8 cellular contexts compared by ENCODE assay signal in the genomic region with DNA sequence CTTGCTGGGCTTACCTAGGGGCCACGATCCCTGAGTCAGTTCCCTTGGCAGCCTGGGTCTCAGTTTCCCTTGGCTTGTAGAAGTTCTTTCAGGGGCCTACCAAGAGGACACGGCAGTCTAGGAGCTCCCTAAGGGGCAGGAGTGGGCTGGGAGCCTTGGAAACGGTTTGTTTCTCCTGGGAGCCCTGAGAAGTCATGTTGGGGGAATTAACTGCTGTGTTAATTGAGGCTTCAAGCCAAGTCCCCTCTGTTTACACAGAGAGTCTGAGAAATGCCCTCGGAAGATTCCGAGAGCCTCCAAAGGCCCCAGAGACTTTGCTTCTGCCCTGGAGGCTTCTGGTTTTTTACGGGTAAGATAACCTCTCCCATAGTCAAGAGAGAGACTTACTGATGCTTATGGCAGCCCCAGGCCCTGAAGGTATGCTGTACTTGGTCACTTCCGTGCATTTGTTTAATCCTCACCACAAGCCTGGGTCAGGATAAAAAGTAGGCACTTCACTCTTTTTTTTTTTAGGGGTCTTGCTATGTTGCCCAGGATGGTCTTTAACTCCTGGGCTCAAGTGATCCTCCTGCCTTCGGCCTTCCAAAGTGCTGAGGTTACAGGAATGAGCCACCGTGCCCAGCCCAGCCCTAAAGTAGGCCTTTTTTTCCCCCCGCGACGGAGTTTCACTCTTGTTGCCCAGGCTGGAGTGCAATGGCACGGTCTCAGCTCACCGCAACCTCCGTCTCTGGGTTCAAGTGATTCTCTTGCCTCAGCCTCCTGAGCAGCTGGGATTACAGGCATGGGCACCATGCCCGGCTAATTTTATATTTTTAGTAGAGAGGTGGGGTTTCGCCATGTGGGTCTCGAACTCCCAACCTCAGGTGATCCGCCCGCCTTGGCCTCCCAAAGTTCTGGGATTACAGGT. TPM values are rescaled to one million over a fixed set of nuclear protein-coding genes. Genes with fewer than 3 reads are reported as not detected.
DNase-seq lines count a peak whose midpoint lies in the region; ATAC-seq and TF ChIP-seq lines count a peak whose summit lies in the region.

No MANE protein-coding gene starts in this region.

- no peaks in the 10 kb centered on the region for H3K27me3 ChIP-seq in fibroblast of lung (ENCODE audit: control insufficient read depth, insufficient read depth, low read length)
- H3K27me3 ChIP-seq in rectal smooth muscle tissue (ENCODE audit: control insufficient read depth, insufficient read depth, low read length) = no peaks in the 10 kb centered on the region

- H3K36me3 ChIP-seq in fibroblast of lung (ENCODE audit: control insufficient read depth, insufficient read depth, low read length) (no peaks in the 10 kb centered on the region), rectal smooth muscle tissue (ENCODE audit: control insufficient read depth, insufficient read depth, low read length) (no peaks in the 10 kb centered on the region)

- H3K79me2 ChIP-seq in fibroblast of lung (ENCODE audit: control insufficient read depth, insufficient read depth, low read length) = no peaks in the 10 kb centered on the region

- TF ChIP-seq CTCF in RWPE1 (conservative IDR thresholded peaks at IDR 0.05; ENCODE audit: low read depth) = no peak
- no peak for TF ChIP-seq CTCF in fibroblast of lung (conservative IDR thresholded peaks at IDR 0.05 in 1 of 2, IDR thresholded peaks at IDR 0.05 in 1 of 2; ENCODE audit: low read depth in 1 of 2, low read length in 2 of 2)

- H3K27ac ChIP-seq in RWPE1 = peak overlapping the region; percentile 100
- H3K27ac ChIP-seq in fibroblast of lung (ENCODE audit: insufficient read depth, low read length) = peak overlapping the region; percentile 82
- H3K27ac ChIP-seq in rectal smooth muscle tissue (ENCODE audit: low read depth, low read length) = peak overlapping the region; percentile 85

- H3K9me3 ChIP-seq in fibroblast of lung (ENCODE audit: control insufficient read depth, insufficient read depth, low read depth, low read length) = no peaks in the 10 kb centered on the region

- H4K20me1 ChIP-seq in fibroblast of lung (ENCODE audit: control insufficient read depth, extremely low read depth, insufficient read depth, low read length) = no peaks in the 10 kb centered on the region

- CTCF ChIA-PET in RWPE1 (lab: Yijun Ruan, JAX) (no interaction called here), HEK293T (lab: Yijun Ruan, JAX) (interaction anchor here (0.6 to 0.7 kb wide), 2 partner anchors 8 to 556 kb away, joined by 3 read pairs; no protein-coding TSS in a partner anchor)

- H3K9ac ChIP-seq in fibroblast of lung (ENCODE audit: insufficient read depth, low read length) (no peak overlapping the region), rectal smooth muscle tissue (ENCODE audit: low read length) (no peak overlapping the region)

- H3K4me3 ChIP-seq in fibroblast of lung (replicated peaks in 1 of 4; ENCODE audit: control extremely low read depth in 1 of 4, insufficient read depth in 1 of 4, low read depth in 3 of 4, low read length in 4 of 4) (no peak overlapping the region), rectal smooth muscle tissue (ENCODE audit: low read length) (peak overlapping the region; percentile 13)

- H3K4me2 ChIP-seq in fibroblast of lung (ENCODE audit: extremely low read depth, insufficient read depth, low read length) = peak overlapping the region; percentile 25

- POLR2A ChIA-PET in RWPE1 (lab: Yijun Ruan, JAX; ENCODE audit: low non-redundant PET) = interaction anchor here (0.6 kb wide), 1 partner anchor 99 kb away, joined by 5 read pairs; no protein-coding TSS in a partner anchor
- POLR2A ChIA-PET in HEK293T (lab: Yijun Ruan, JAX) = interaction anchor here (0.8 to 5.0 kb wide), 3 partner anchors 9 to 13 kb away, joined by 4 to 66 read pairs (median 4); no protein-coding TSS in a partner anchor

- ATAC-seq in HG02938 (IDR thresholded peaks at IDR 0.05; ENCODE audit: unreplicated experiment) = no peak

- H2AFZ ChIP-seq in fibroblast of lung (ENCODE audit: low read length) = no peak overlapping the region

- DNase-seq in ELF-1 (ENCODE audit: low read depth, low spot score) (peak; percentile 84), RWPE1 (ENCODE audit: low spot score) (no peak), fibroblast of lung (ENCODE audit: low read depth in 2 of 2) (peak in 1 of 2 donors; percentile 22), AG08395 (ENCODE audit: low spot score) (no peak), HEK293T (ENCODE audit: extremely low spot score) (no peak)
- no peak for DNase-seq in activated CD4-positive, alpha-beta T cell treated with anti-CD3 and anti-CD28 coated beads for 48 hours

- H3K4me1 ChIP-seq in fibroblast of lung (ENCODE audit: control insufficient read depth, extremely low read depth, insufficient read depth, low read length) = peaks cover 41% of the 10 kb centered on the region
- peaks cover 13% of the 10 kb centered on the region for H3K4me1 ChIP-seq in rectal smooth muscle tissue (ENCODE audit: control insufficient read depth, insufficient read depth, low read length)

TF ChIP-seq in HEK293T, 16 proteins besides CTCF, POLR2A, EP300 and RAD21:
- TF ChIP-seq CTBP1 (IDR thresholded peaks at IDR 0.05; ENCODE audit: borderline replicate concordance) (no peak), ELF4 (IDR thresholded peaks at IDR 0.05) (no peak), NFRKB (IDR thresholded peaks at IDR 0.05) (no peak), FOXA1 (IDR thresholded peaks at IDR 0.05) (no peak), TARDBP (IDR thresholded peaks at IDR 0.05) (no peak), SUZ12 (IDR thresholded peaks at IDR 0.05) (no peak), LEF1 (IDR thresholded peaks at IDR 0.05; ENCODE audit: borderline replicate concordance) (no peak), FOXK2 (IDR thresholded peaks at IDR 0.05) (no peak), BHLHE40 (IDR thresholded peaks at IDR 0.05; ENCODE audit: borderline replicate concordance) (no peak), HDGF (IDR thresholded peaks at IDR 0.05; ENCODE audit: borderline replicate concordance) (no peak), SP1 (IDR thresholded peaks at IDR 0.05) (no peak), FOXM1 (IDR thresholded peaks at IDR 0.05; ENCODE audit: borderline replicate concordance) (no peak), ZNF384 (IDR thresholded peaks at IDR 0.05) (no peak), L3MBTL2 (conservative IDR thresholded peaks at IDR 0.05) (no peak), ARNT (IDR thresholded peaks at IDR 0.05) (no peak)
- TF ChIP-seq, protein P1, sequence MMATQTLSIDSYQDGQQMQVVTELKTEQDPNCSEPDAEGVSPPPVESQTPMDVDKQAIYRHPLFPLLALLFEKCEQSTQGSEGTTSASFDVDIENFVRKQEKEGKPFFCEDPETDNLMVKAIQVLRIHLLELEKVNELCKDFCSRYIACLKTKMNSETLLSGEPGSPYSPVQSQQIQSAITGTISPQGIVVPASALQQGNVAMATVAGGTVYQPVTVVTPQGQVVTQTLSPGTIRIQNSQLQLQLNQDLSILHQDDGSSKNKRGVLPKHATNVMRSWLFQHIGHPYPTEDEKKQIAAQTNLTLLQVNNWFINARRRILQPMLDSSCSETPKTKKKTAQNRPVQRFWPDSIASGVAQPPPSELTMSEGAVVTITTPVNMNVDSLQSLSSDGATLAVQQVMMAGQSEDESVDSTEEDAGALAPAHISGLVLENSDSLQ (IDR thresholded peaks at IDR 0.05) = no peak

RNA-seq across cellular contexts. Expression of a gene that starts 15.1 kb away (rescaled TPM):
- 21.1 and 26.4 TPM in 2 replicates for total RNA-seq in fibroblast of lung
- 16.5 and 99.6 TPM in 2 replicates for polyA plus RNA-seq in fibroblast of lung
- 30.8 and 154 TPM in 2 replicates for polyA plus RNA-seq in fibroblast of lung (2012)
- polyA minus RNA-seq in fibroblast of lung (ENCODE audit: low replicate concordance) = 9.2 and 22.2 TPM in 2 replicates

RNA-seq across cellular contexts. Expression of a gene that starts 15.2 kb away (rescaled TPM):
- total RNA-seq in fibroblast of lung = 69.2 and 78.1 TPM in 2 replicates
- 48.9 and 54.3 TPM in 2 replicates for polyA plus RNA-seq in fibroblast of lung
- polyA plus RNA-seq in fibroblast of lung (2012) = 61.8 and 73.6 TPM in 2 replicates
- polyA minus RNA-seq in fibroblast of lung (ENCODE audit: low replicate concordance) = 68.6 and 178 TPM in 2 replicates

RNA-seq across cellular contexts. Expression of a gene that starts 47.3 kb away (rescaled TPM):
- 24.7 and 31.9 TPM in 2 replicates for total RNA-seq in fibroblast of lung
- 33.5 and 64.7 TPM in 2 replicates for polyA plus RNA-seq in fibroblast of lung
- 38.6 and 61.6 TPM in 2 replicates for polyA plus RNA-seq in fibroblast of lung (2012)
- polyA minus RNA-seq in fibroblast of lung (ENCODE audit: low replicate concordance) = 78.1 and 116 TPM in 2 replicates

RNA-seq across cellular contexts. Expression of a gene that starts 48.8 kb away (rescaled TPM):
- total RNA-seq in fibroblast of lung = 20.3 and 21.8 TPM in 2 replicates
- 12.2 and 17.9 TPM in 2 replicates for polyA plus RNA-seq in fibroblast of lung
- 12.4 and 24.1 TPM in 2 replicates for polyA plus RNA-seq in fibroblast of lung (2012)
- 24.9 and 36.2 TPM in 2 replicates for polyA minus RNA-seq in fibroblast of lung (ENCODE audit: low replicate concordance)
